In genomic region chr14:32366256-32366655, GRCh38 we compare ENCODE assay signal across 11 cellular contexts. TPM values are rescaled to one million over a fixed set of nuclear protein-coding genes. Genes with fewer than 3 reads are reported as not detected.
A peak's percentile ranks its signal among the peaks of the same experiment; 100 is the strongest.
DNase-seq lines count a peak whose midpoint lies in the region; ATAC-seq, FAIRE-seq and TF ChIP-seq lines count a peak whose summit lies in the region.
"Had no signal": no experiment of that assay in that cellular context is flagged by ENCODE, and none has a peak within 500 bp of the region (broad histone marks: within the 10 kb centered on the region; RNA-seq: fewer than 3 reads in every experiment).

No MANE protein-coding gene starts in this region.

- H3K4me3 ChIP-seq in astrocyte (ENCODE audit: insufficient read depth, low read depth, low read length) (no peak overlapping the region), skeletal muscle cell (ENCODE audit: low read depth, low read length) (no peak overlapping the region)

- H3K27me3 Mint-ChIP-seq in astrocyte (ENCODE audit: low read depth, unreplicated experiment) = peaks cover 2% of the 10 kb centered on the region

- H3K36me3 Mint-ChIP-seq in astrocyte (ENCODE audit: low read depth, unreplicated experiment) = no peaks in the 10 kb centered on the region

- ATAC-seq in GM21717 (IDR thresholded peaks at IDR 0.05; ENCODE audit: unreplicated experiment) = no peak
- ATAC-seq in GM19324 (IDR thresholded peaks at IDR 0.05; ENCODE audit: low FRiP score, unreplicated experiment) = no peak
- no peak for ATAC-seq in HG02885 (IDR thresholded peaks at IDR 0.05; ENCODE audit: poor library complexity, unreplicated experiment)
- no peak for ATAC-seq in GM19463 (IDR thresholded peaks at IDR 0.05; ENCODE audit: unreplicated experiment)
- ATAC-seq: activated T-cell treated with anti-CD3 and anti-CD28 coated beads, Interleukin-2, amount 50 U/mL, for 4 hours had no signal

- DNase-seq in HuH-7 (ENCODE audit: low spot score) (peak; percentile 5), astrocyte (ENCODE audit: low read depth) (peak; percentile 59), hepatic stellate cell (ENCODE audit: low spot score) (peak; percentile 35), skeletal muscle cell (ENCODE audit: low read depth) (peak; percentile 89)
- DNase-seq: activated T-cell treated with anti-CD3 and anti-CD28 coated beads, Interleukin-2, amount 50 U/mL, for 4 hours; stimulated activated CD4-positive, alpha-beta T cell treated with anti-CD3 and anti-CD28 coated beads, Interleukin-4, amount 100 ng/mL, for 1 hour had no signal

- H3K9me3 Mint-ChIP-seq in astrocyte (ENCODE audit: unreplicated experiment) = peaks cover 3% of the 10 kb centered on the region
- H3K9me3 Mint-ChIP-seq: activated T-cell treated with anti-CD3 and anti-CD28 coated beads, Interleukin-2, amount 50 U/mL, for 4 hours had no signal

- no peaks in the 10 kb centered on the region for H4K20me1 ChIP-seq in astrocyte (ENCODE audit: insufficient read depth, low read length)

- no peak overlapping the region for H3K4me3 Mint-ChIP-seq in astrocyte (ENCODE audit: unreplicated experiment)
- H3K4me3 Mint-ChIP-seq: activated T-cell treated with anti-CD3 and anti-CD28 coated beads, Interleukin-2, amount 50 U/mL, for 4 hours had no signal

- H3K36me3 ChIP-seq in astrocyte (ENCODE audit: insufficient read depth, low read length) = no peaks in the 10 kb centered on the region

- no peak overlapping the region for H2AFZ ChIP-seq in astrocyte (ENCODE audit: low read depth, low read length)

- no peak overlapping the region for H3K27ac Mint-ChIP-seq in astrocyte (ENCODE audit: unreplicated experiment)

- TF ChIP-seq CTCF in astrocyte (IDR thresholded peaks at IDR 0.05; ENCODE audit: insufficient read depth, low read depth, low read length) = no peak

- H3K9ac ChIP-seq in astrocyte (ENCODE audit: low read length) = peak overlapping the region; percentile 5

- peaks cover 26% of the 10 kb centered on the region for H3K4me1 ChIP-seq in astrocyte (ENCODE audit: insufficient read depth, low read length)

- H3K9me3 ChIP-seq in astrocyte (ENCODE audit: insufficient read depth, low read depth, low read length) = no peaks in the 10 kb centered on the region

- H3K27me3 ChIP-seq in astrocyte (ENCODE audit: insufficient read depth, low read length) = no peaks in the 10 kb centered on the region

- FAIRE-seq in astrocyte (lab: Jason Lieb, UNC) = no peak
- FAIRE-seq: RCC 7860 had no signal

- H3K4me2 ChIP-seq in astrocyte (ENCODE audit: low read length) = peak overlapping the region; percentile 36

- H3K79me2 ChIP-seq in astrocyte (ENCODE audit: insufficient read depth, low read length) = no peaks in the 10 kb centered on the region

- H3K4me1 Mint-ChIP-seq in astrocyte (ENCODE audit: low read depth, unreplicated experiment) = peaks cover 29% of the 10 kb centered on the region

- H3K27ac ChIP-seq in astrocyte (ENCODE audit: low read depth, low read length) = peak overlapping the region; percentile 43

RNA-seq across cellular contexts. Expression of gene AKAP6, which starts 37.2 kb away (rescaled TPM):
- 2.8 and 3.4 TPM in 2 replicates for total RNA-seq in astrocyte

Comparison
In these comparisons a context has a peak if more than half of its experiments do, and no peak if none do; other contexts are left out.
1. DNase-seq: peak in every context shown above with its lines; median percentile 89 in skeletal muscle cell; 59 in astrocyte; 35 in hepatic stellate cell; 5 in HuH-7.